ENCODE assay signal across 8 cellular contexts in genomic region chr13:41059896-41060722, GRCh38. TPM values are rescaled to one million over a fixed set of nuclear protein-coding genes. Genes with fewer than 3 reads are reported as not detected.
DNase-seq lines count a peak whose midpoint lies in the region; ATAC-seq and TF ChIP-seq lines count a peak whose summit lies in the region.

No MANE protein-coding gene starts in this region.

- H3K36me3 ChIP-seq in left lung: peaks cover 0 to 7% of the 10 kb centered on the region in 2 donors

- no peaks in the 10 kb centered on the region for H3K27me3 ChIP-seq in left lung

- H3K27ac ChIP-seq in coronary artery (peak overlapping the region; percentile 96 to 99), left lung (peak overlapping the region; percentile 97 to 98)

- ATAC-seq in GM18909 (IDR thresholded peaks at IDR 0.05; ENCODE audit: poor library complexity, unreplicated experiment): peak; percentile 57
- peak; percentile 37 for ATAC-seq in HG03139 (IDR thresholded peaks at IDR 0.05; ENCODE audit: unreplicated experiment)
- ATAC-seq in left lung: peak; percentile 68

- H3K4me3 ChIP-seq in AG10803 (ENCODE audit: low read length) (peak overlapping the region; percentile 89), coronary artery (peak overlapping the region; percentile 86), left lung (peak overlapping the region; percentile 74 to 92)

- intact Hi-C loops in left lung (cut with DNase I): loop anchor here in 1 of 2 donors (10.0 kb wide), 1 partner anchor 65 kb away; no protein-coding TSS in a partner anchor

- DNase-seq in AG10803 (ENCODE audit: low read depth) (peak; percentile 90), NCI-H510A (lab: John Stamatoyannopoulos, UW) (peak; percentile 18), coronary artery (ENCODE audit: low spot score) (peak; percentile 94), left lung (peak; percentile 90 to 95)
- DNase-seq in activated CD4-positive, alpha-beta T cell treated with anti-CD3 and anti-CD28 coated beads for 48 hours: peak; percentile 86
- peak; percentile 82 to 84 for DNase-seq in stimulated activated CD4-positive, alpha-beta T cell treated with anti-CD3 and anti-CD28 coated beads, Interleukin-2, amount 100 ng/mL, for 24 hours

- no peaks in the 10 kb centered on the region for H3K9me3 ChIP-seq in left lung

- peak; percentile 40; the same call in 1 of the 2 replicates for TF ChIP-seq CTCF in AG10803 (conservative IDR thresholded peaks at IDR 0.05; ENCODE audit: low read length)
- no peak for TF ChIP-seq CTCF in coronary artery (IDR thresholded peaks at IDR 0.05)
- TF ChIP-seq CTCF in left lung (IDR thresholded peaks at IDR 0.05): peak in 1 of 2 donors; percentile 18

- peaks cover 24 to 78% of the 10 kb centered on the region in 2 donors for H3K4me1 ChIP-seq in left lung

RNA-seq across cellular contexts. Expression of gene WBP4, which starts 1.2 kb away (rescaled TPM):
- total RNA-seq in left lung: 1 to 10 TPM; 7.2 to 8.0 TPM

RNA-seq across cellular contexts. Expression of gene ELF1, which starts 41.0 kb away (rescaled TPM):
- 10 to 100 TPM; 58.5 to 84.6 TPM for total RNA-seq in left lung

Comparison
In these comparisons a context has a peak if more than half of its experiments do, and no peak if none do; other contexts are left out.
1. Peak in every context shown above with its lines: DNase-seq, ATAC-seq, H3K4me3 ChIP-seq and H3K27ac ChIP-seq.
2. DNase-seq: peak in every context shown above with its lines; median percentile 94 in coronary artery; 92 in left lung; 90 in AG10803; 86 in activated CD4-positive, alpha-beta T cell treated with anti-CD3 and anti-CD28 coated beads for 48 hours; 83 in stimulated activated CD4-positive, alpha-beta T cell treated with anti-CD3 and anti-CD28 coated beads, Interleukin-2, amount 100 ng/mL, for 24 hours; 18 in NCI-H510A.